Comparison of ENCODE assay signal across 18 cellular contexts in the genomic region with DNA sequence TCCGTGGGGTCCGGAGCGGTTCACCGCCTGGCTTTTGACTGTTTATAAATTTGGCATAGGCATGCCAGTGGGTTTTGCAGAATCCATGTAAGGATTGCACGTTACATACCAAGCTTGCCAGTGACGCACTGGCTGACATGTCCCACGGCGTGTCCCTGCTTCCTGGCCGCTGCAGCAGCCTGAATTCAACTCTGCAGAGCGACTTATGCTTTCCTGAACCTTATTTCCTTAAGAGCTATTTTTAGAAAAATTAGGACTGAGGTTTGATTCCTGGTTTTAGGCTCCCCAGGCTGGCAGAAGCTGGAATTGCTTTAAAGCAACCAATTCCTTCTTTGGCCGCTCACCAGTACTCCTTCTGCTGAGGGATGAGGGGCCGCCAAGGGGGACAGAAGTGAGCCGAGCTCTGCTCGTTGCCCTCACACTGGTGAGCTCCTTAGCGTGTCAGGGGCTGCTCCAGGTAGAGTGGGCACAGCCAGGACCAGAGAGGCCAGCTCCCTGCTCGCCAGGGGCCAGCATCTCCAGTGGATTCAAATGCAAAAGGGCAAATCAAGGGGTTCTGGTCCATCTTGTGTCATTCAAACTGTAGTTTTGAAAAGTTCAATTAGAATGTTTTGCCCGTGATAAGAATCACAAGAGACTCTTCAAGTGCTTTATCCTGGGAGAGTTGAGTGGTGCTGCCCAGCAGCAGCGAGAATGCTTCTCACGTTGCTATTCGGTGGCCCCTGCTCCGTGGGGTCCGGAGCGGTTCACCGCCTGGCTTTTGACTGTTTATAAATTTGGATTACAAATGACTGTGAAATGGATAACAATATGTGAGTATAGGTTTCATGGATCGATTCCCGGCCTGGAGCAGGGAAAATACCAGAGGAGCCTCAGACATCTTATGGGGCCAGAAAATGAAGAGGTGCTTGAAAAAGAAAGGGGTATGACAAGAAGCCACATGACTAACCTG. TPM values are rescaled to one million over a fixed set of nuclear protein-coding genes. Genes with fewer than 3 reads are reported as not detected.
DNase-seq lines count a peak whose midpoint lies in the region; ATAC-seq and TF ChIP-seq lines count a peak whose summit lies in the region.
"Had no signal": no experiment of that assay in that cellular context is flagged by ENCODE, and none has a peak within 500 bp of the region (broad histone marks: within the 10 kb centered on the region; RNA-seq: fewer than 3 reads in every experiment).

No MANE protein-coding gene starts in this region.

- peaks cover 13% of the 10 kb centered on the region for H3K36me3 Mint-ChIP-seq in endothelial cell (ENCODE audit: low read depth, unreplicated experiment)
- H3K36me3 Mint-ChIP-seq in stimulated activated effector memory CD8-positive, alpha-beta T cell treated with anti-CD3 and anti-CD28 coated beads, Interleukin-12 subunit alpha, Interleukin-12 subunit beta, amount 100 ng/mL, for 72 hours, result no peaks in the 10 kb centered on the region

- peaks cover 9 to 71% of the 10 kb centered on the region in 2 donors for H3K27me3 ChIP-seq in left lung
- H3K27me3 ChIP-seq in aorta (ENCODE audit: control insufficient read depth in 1 of 2, insufficient read depth in 2 of 2, low read length in 1 of 2), result no peaks in the 10 kb centered on the region

- H3K27me3 Mint-ChIP-seq in endothelial cell (ENCODE audit: unreplicated experiment), result peaks cover 30% of the 10 kb centered on the region

- peak; percentile 62 for ATAC-seq in Right ventricle myocardium superior (ENCODE audit: poor library complexity)
- ATAC-seq in left lung, result peak; percentile 78
- ATAC-seq in aorta (ENCODE audit: low FRiP score), result peak; percentile 16
- ATAC-seq in stimulated activated effector memory CD8-positive, alpha-beta T cell treated with anti-CD3 and anti-CD28 coated beads, Interleukin-12 subunit alpha, Interleukin-12 subunit beta, amount 100 ng/mL, for 72 hours, result no peak
- no peak for ATAC-seq in HG03457 (IDR thresholded peaks at IDR 0.05; ENCODE audit: unreplicated experiment)

- H3K36me3 ChIP-seq in left lung (no peaks in the 10 kb centered on the region), aorta (ENCODE audit: control insufficient read depth in 1 of 2, insufficient read depth in 2 of 2, low read length in 1 of 2) (no peaks in the 10 kb centered on the region)
- H3K36me3 ChIP-seq: prostate gland, thoracic aorta had no signal

- H3K4me3 Mint-ChIP-seq in endothelial cell (ENCODE audit: unreplicated experiment), result no peak overlapping the region
- H3K4me3 Mint-ChIP-seq in stimulated activated effector memory CD8-positive, alpha-beta T cell treated with anti-CD3 and anti-CD28 coated beads, Interleukin-12 subunit alpha, Interleukin-12 subunit beta, amount 100 ng/mL, for 72 hours, result no peak overlapping the region

- no peak overlapping the region for H3K27ac ChIP-seq in left lung
- H3K27ac ChIP-seq in aorta (ENCODE audit: low read depth in 1 of 2, low read length in 2 of 2), result no peak overlapping the region
- H3K27ac ChIP-seq: HL-60, prostate gland, thoracic aorta, VCaP had no signal

- peaks cover 29% of the 10 kb centered on the region for H3K9me3 Mint-ChIP-seq in endothelial cell (ENCODE audit: unreplicated experiment)
- peaks cover 3% of the 10 kb centered on the region for H3K9me3 Mint-ChIP-seq in stimulated activated effector memory CD8-positive, alpha-beta T cell treated with anti-CD3 and anti-CD28 coated beads, Interleukin-12 subunit alpha, Interleukin-12 subunit beta, amount 100 ng/mL, for 72 hours

- peak overlapping the region; percentile 62 for H3K27ac Mint-ChIP-seq in endothelial cell (ENCODE audit: unreplicated experiment)
- no peak overlapping the region for H3K27ac Mint-ChIP-seq in stimulated activated effector memory CD8-positive, alpha-beta T cell treated with anti-CD3 and anti-CD28 coated beads, Interleukin-12 subunit alpha, Interleukin-12 subunit beta, amount 100 ng/mL, for 72 hours

- H3K4me3 ChIP-seq in left lung (no peak overlapping the region), aorta (ENCODE audit: low read length in 2 of 2) (no peak overlapping the region)
- H3K4me3 ChIP-seq: GM12878, prostate gland, thoracic aorta had no signal

- H3K9me3 ChIP-seq in left lung (no peaks in the 10 kb centered on the region), aorta (ENCODE audit: control insufficient read depth, low read length) (no peaks in the 10 kb centered on the region)
- H3K9me3 ChIP-seq: prostate gland, thoracic aorta had no signal

- intact Hi-C loops in Right ventricle myocardium superior (cut with DNase I) (no loop called here), cardiac septum (cut with DNase I) (no loop called here), left lung (cut with DNase I) (no loop called here), aorta (cut with DNase I) (no loop called here)

- TF ChIP-seq CTCF in endothelial cell (IDR thresholded peaks at IDR 0.05; ENCODE audit: unreplicated experiment) (no peak), left lung (IDR thresholded peaks at IDR 0.05) (no peak)

- 52% methylated on average over 26 of the region's 26 CpGs for WGBS in aorta, 2 donors

- H3K4me1 ChIP-seq in left lung (no peaks in the 10 kb centered on the region), aorta (ENCODE audit: control insufficient read depth in 1 of 2, insufficient read depth in 2 of 2, low read length in 2 of 2) (no peaks in the 10 kb centered on the region)
- H3K4me1 ChIP-seq: prostate gland had no signal

- peak; percentile 44 for DNase-seq in Right ventricle myocardium superior
- no peak for DNase-seq in cardiac septum (ENCODE audit: low spot score)
- DNase-seq in endothelial cell (ENCODE audit: low spot score), result no peak
- peak in 1 of 2 donors; percentile 79 for DNase-seq in left lung
- DNase-seq in aorta, result peak in 1 of 2 donors; percentile 38
- DNase-seq in amniotic stem cell (lab: John Stamatoyannopoulos, UW), result no peak
- DNase-seq in stimulated activated effector memory CD8-positive, alpha-beta T cell treated with anti-CD3 and anti-CD28 coated beads, Interleukin-12 subunit alpha, Interleukin-12 subunit beta, amount 100 ng/mL, for 72 hours (ENCODE audit: low spot score in 2 of 2), result no peak
- DNase-seq: activated naive CD4-positive, alpha-beta T cell; Karpas-422; NCI-H510A treated with DMSO at 0.1 percent for 48 hours had no signal

- no peaks in the 10 kb centered on the region for H3K4me1 Mint-ChIP-seq in endothelial cell (ENCODE audit: unreplicated experiment)
- peaks cover 18% of the 10 kb centered on the region for H3K4me1 Mint-ChIP-seq in stimulated activated effector memory CD8-positive, alpha-beta T cell treated with anti-CD3 and anti-CD28 coated beads, Interleukin-12 subunit alpha, Interleukin-12 subunit beta, amount 100 ng/mL, for 72 hours

RNA-seq across cellular contexts. Expression of a gene that starts 17.5 kb away (rescaled TPM):
- total RNA-seq in Right ventricle myocardium superior (0.54 TPM), cardiac septum (0.89 TPM), endothelial cell (ENCODE audit: unreplicated experiment) (not detected), left lung (1 to 10 TPM; 3.4 to 7.0 TPM), aorta (1 to 10 TPM; 1.6 to 3.8 TPM)
- under 1 TPM; 0.10 to 0.25 TPM for polyA plus RNA-seq in aorta
- total RNA-seq: endothelial cell of umbilical vein, myocyte had no signal
- polyA plus RNA-seq: endothelial cell of umbilical vein had no signal

Comparison
In these comparisons a context has a peak if more than half of its experiments do, and no peak if none do; other contexts are left out.
1. ATAC-seq: peak in Right ventricle myocardium superior (single experiment), left lung (single experiment) and aorta (single experiment); none in stimulated activated effector memory CD8-positive, alpha-beta T cell treated with anti-CD3 and anti-CD28 coated beads, Interleukin-12 subunit alpha, Interleukin-12 subunit beta, amount 100 ng/mL, for 72 hours (single experiment) and HG03457 (single experiment).